In genomic region chr12:8081921-8082577, GRCh38 we compare ENCODE assay signal across 8 cellular contexts. TPM values are rescaled to one million over a fixed set of nuclear protein-coding genes. Genes with fewer than 3 reads are reported as not detected.
DNase-seq lines count a peak whose midpoint lies in the region; ATAC-seq, FAIRE-seq and TF ChIP-seq lines count a peak whose summit lies in the region.

NECAP1 (plus strand) TSS chr12:8082274; CDS start chr12:8082289, 15 bp downstream.

- DNase-seq in NCI-H187 (lab: John Stamatoyannopoulos, UW) (peak; percentile 88 to 93), anterior cingulate cortex (lab: John Stamatoyannopoulos, UW) (peak; percentile 67 to 98 (median 94)), right atrium auricular region (ENCODE audit: low spot score) (peak; percentile 97), psoas muscle (peak; percentile 96 to 98), urothelium cell line (ENCODE audit: low spot score) (peak; percentile 98)

- H3K9me3 ChIP-seq in right atrium auricular region (no peaks in the 10 kb centered on the region), psoas muscle (no peaks in the 10 kb centered on the region)

- peak within 1 kb of the TSS; percentile 79 to 81 for H3K4me3 ChIP-seq in right atrium auricular region
- H3K4me3 ChIP-seq in psoas muscle: peak within 1 kb of the TSS; percentile 98

- no peaks in the 10 kb centered on the region for H3K27me3 ChIP-seq in right atrium auricular region
- H3K27me3 ChIP-seq in psoas muscle (ENCODE audit: insufficient read depth in 3 of 3, low read length in 2 of 3): no peaks in the 10 kb centered on the region

- ATAC-seq in GM18498 (IDR thresholded peaks at IDR 0.05; ENCODE audit: unreplicated experiment): peak; percentile 94
- peak; percentile 81 for ATAC-seq in HG02938 (IDR thresholded peaks at IDR 0.05; ENCODE audit: unreplicated experiment)
- peak; percentile 97 for ATAC-seq in psoas muscle

- H3K36me3 ChIP-seq in right atrium auricular region (no peaks in the 10 kb centered on the region), psoas muscle (ENCODE audit: insufficient read depth in 1 of 2, low read depth in 1 of 2) (peaks cover 0 to 6% of the 10 kb centered on the region in 2 donors)

- H3K27ac ChIP-seq in right atrium auricular region (peak within 1 kb of the TSS; percentile 95 to 97), psoas muscle (peak within 1 kb of the TSS; percentile 97)

- no peak for TF ChIP-seq CTCF in right atrium auricular region (IDR thresholded peaks at IDR 0.05)
- TF ChIP-seq CTCF in psoas muscle (IDR thresholded peaks at IDR 0.05): no peak

- peaks cover 0 to 36% of the 10 kb centered on the region in 2 donors for H3K4me1 ChIP-seq in right atrium auricular region
- peaks cover 28% of the 10 kb centered on the region for H3K4me1 ChIP-seq in psoas muscle

- intact Hi-C loops in T-helper 2 cell treated with Interferon-gamma antibody and Interleukin-4, amounts not matched to agents 100 ng/mL and 5 ng/mL, for 36 hours (cut with micrococcal nuclease): loop anchor here (1.0 to 5.0 kb wide), 7 partner anchors 16 to 1210 kb away; partner anchors contain the start of genes C3AR1, M6PR, PEX5 and SLC2A3
- intact Hi-C loops in psoas muscle (cut with DNase I): loop anchor here (5.0 kb wide), 2 partner anchors 40 to 45 kb away; no protein-coding TSS in a partner anchor

- 0 to 1% (median 0%) methylated on average over 48 to 49 of the region's 49 CpGs for WGBS in psoas muscle, 3 donors

- FAIRE-seq in urothelium cell line (lab: Jason Lieb, UNC): peak; percentile 99

RNA-seq across cellular contexts. Expression of gene NECAP1, which starts in this region (rescaled TPM):
- total RNA-seq in T-helper 2 cell treated with Interferon-gamma antibody and Interleukin-4, amounts not matched to agents 100 ng/mL and 5 ng/mL, for 36 hours: 37.9 and 38.9 TPM in 2 replicates
- total RNA-seq in right atrium auricular region: 10 to 100 TPM; 25.4 to 37.9 TPM
- 10 to 100 TPM; 13.8 to 19.4 (median 16.6) TPM for total RNA-seq in psoas muscle
- polyA plus RNA-seq in psoas muscle: 10 to 100 TPM; 11.5 to 19.3 (median 15.9) TPM

Comparison
In these comparisons a context has a peak if more than half of its experiments do, and no peak if none do; other contexts are left out.
1. Peak in every context shown above with its lines: DNase-seq, ATAC-seq, H3K4me3 ChIP-seq and H3K27ac ChIP-seq.